Comparison of ENCODE assay signal across 16 cellular contexts in the genomic region with DNA sequence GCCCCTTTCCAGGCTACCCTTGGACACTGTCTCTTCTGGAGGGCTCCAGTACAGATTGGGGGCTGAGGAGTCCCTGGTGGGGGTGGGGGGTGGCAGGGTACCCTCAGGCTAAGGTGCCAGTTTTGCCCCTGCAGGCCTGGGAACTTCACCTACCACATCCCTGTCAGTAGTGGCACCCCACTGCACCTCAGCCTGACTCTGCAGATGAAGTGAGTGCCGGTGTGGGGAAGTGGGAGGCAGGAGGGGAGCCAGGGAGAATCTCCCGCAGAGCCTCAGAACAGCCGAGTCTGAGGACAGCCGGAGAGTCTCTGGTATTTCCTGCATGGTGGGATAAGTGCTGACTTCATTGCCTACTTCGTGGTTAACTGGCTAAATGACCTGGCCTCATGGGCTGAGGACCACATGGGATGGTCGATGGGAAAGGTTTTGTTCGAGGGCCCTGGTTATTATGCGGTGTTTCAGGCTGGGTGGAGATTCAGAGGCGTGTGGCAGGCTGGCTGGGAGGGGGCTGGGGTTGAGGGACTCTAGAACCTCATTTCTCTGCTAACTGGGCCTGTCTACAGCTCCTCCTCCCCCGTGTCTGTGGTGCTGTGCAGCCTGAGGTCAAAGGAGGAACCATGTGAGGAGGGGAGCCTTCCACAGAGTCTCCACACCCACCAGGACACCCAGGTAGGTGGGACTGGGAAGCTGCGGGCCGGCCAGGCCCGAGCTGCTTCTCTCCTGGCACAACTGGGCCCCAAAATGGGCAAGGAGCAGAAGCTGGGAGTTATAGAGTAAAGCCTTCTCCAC. TPM values are rescaled to one million over a fixed set of nuclear protein-coding genes. Genes with fewer than 3 reads are reported as not detected.
DNase-seq lines count a peak whose midpoint lies in the region; ATAC-seq and TF ChIP-seq lines count a peak whose summit lies in the region.
"Had no signal": no experiment of that assay in that cellular context is flagged by ENCODE, and none has a peak within 500 bp of the region (broad histone marks: within the 10 kb centered on the region; RNA-seq: fewer than 3 reads in every experiment).

No MANE protein-coding gene starts in this region.

- H3K4me1 Mint-ChIP-seq in mesothelial cell of epicardium = no peaks in the 10 kb centered on the region

- intact Hi-C loops in right cardiac atrium (cut with DNase I) (no loop called here), Right ventricle myocardium inferior (cut with DNase I) (no loop called here), upper lobe of right lung (cut with DNase I) (loop anchor here (10.0 kb wide), 1 partner anchor 301 kb away; no protein-coding TSS in a partner anchor)

- H3K4me3 Mint-ChIP-seq in mesothelial cell of epicardium = no peak overlapping the region

- H3K27ac ChIP-seq in right cardiac atrium (ENCODE audit: low read length) (no peak overlapping the region), brain microvascular endothelial cell (peak overlapping the region; percentile 47), upper lobe of right lung (no peak overlapping the region)
- H3K27ac ChIP-seq: PC-9, prostate gland, testis, VCaP had no signal

- ATAC-seq in right cardiac atrium = no peak
- no peak for ATAC-seq in Right ventricle myocardium inferior
- ATAC-seq in upper lobe of right lung = no peak
- ATAC-seq in GM21447 (IDR thresholded peaks at IDR 0.05; ENCODE audit: unreplicated experiment) = no peak

- H3K27ac Mint-ChIP-seq in mesothelial cell of epicardium = peak overlapping the region; percentile 86

- peaks cover 21% of the 10 kb centered on the region for H3K36me3 Mint-ChIP-seq in mesothelial cell of epicardium

- no peaks in the 10 kb centered on the region for H3K27me3 ChIP-seq in right cardiac atrium (ENCODE audit: control insufficient read depth, insufficient read depth)
- H3K27me3 ChIP-seq in brain microvascular endothelial cell (replicated peaks) = no peaks in the 10 kb centered on the region
- no peaks in the 10 kb centered on the region for H3K27me3 ChIP-seq in upper lobe of right lung
- H3K27me3 ChIP-seq: testis had no signal

- DNase-seq in right cardiac atrium (peak in 2 of 3 donors; percentile 35), Right ventricle myocardium inferior (ENCODE audit: missing footprints) (no peak), brain microvascular endothelial cell (peak; percentile 70), mesothelial cell of epicardium (ENCODE audit: low spot score in 2 of 2, unreplicated experiment in 2 of 2) (no peak), upper lobe of right lung (peak; percentile 57), AG08396 (ENCODE audit: low spot score) (no peak)
- DNase-seq in activated CD4-positive, alpha-beta T cell treated with anti-CD3 and anti-CD28 coated beads, Interleukin-2, amount 50 U/mL, for 1 hour = no peak
- DNase-seq: activated gamma-delta T cell treated with Interleukin-2 at 50 U/mL for 16 hours, caudate nucleus, NCI-H2081, NCI-H69, PC-9, testis had no signal

- H3K4me3 ChIP-seq in right cardiac atrium (ENCODE audit: low read length) (no peak overlapping the region), brain microvascular endothelial cell (ENCODE audit: low read depth, low read length) (no peak overlapping the region), upper lobe of right lung (no peak overlapping the region)
- H3K4me3 ChIP-seq: PC-9, prostate gland, testis had no signal

- no peaks in the 10 kb centered on the region for H3K9me3 Mint-ChIP-seq in mesothelial cell of epicardium

- WGBS in right cardiac atrium = 57% methylated on average over 13 of the region's 13 CpGs

- H3K27me3 Mint-ChIP-seq in mesothelial cell of epicardium (ENCODE audit: low read depth) = no peaks in the 10 kb centered on the region

- H3K4me1 ChIP-seq in right cardiac atrium (ENCODE audit: control insufficient read depth, insufficient read depth, low read length) = no peaks in the 10 kb centered on the region
- no peaks in the 10 kb centered on the region for H3K4me1 ChIP-seq in upper lobe of right lung
- H3K4me1 ChIP-seq: prostate gland, testis had no signal

- H3K36me3 ChIP-seq in brain microvascular endothelial cell (replicated peaks) = peaks cover 81% of the 10 kb centered on the region
- peaks cover 45% of the 10 kb centered on the region for H3K36me3 ChIP-seq in upper lobe of right lung

- in situ Hi-C loops in brain microvascular endothelial cell (cut with HindIII; ENCODE audit: low pct_ligation_motif_present, low sequenced_read_pairs) = no loop called here

- TF ChIP-seq CTCF in brain microvascular endothelial cell (IDR thresholded peaks at IDR 0.05; ENCODE audit: low read depth, low read length, missing control alignments) (no peak), mesothelial cell of epicardium (IDR thresholded peaks at IDR 0.05; ENCODE audit: unreplicated experiment) (no peak), upper lobe of right lung (IDR thresholded peaks at IDR 0.05) (no peak)

- H3K9me3 ChIP-seq in right cardiac atrium (ENCODE audit: control insufficient read depth, low read length) = no peaks in the 10 kb centered on the region
- H3K9me3 ChIP-seq in upper lobe of right lung = no peaks in the 10 kb centered on the region
- H3K9me3 ChIP-seq: prostate gland, testis had no signal

RNA-seq across cellular contexts. Expression of gene TMEM258, which starts 8.5 kb away (rescaled TPM):
- 100 to 1,000 TPM; 107 to 113 (median 111) TPM for total RNA-seq in right cardiac atrium
- polyA plus RNA-seq in right cardiac atrium = 170 TPM
- 130 TPM for total RNA-seq in Right ventricle myocardium inferior
- total RNA-seq in mesothelial cell of epicardium = 139 to 154 TPM (median 148 TPM) in 3 replicates
- 94.0 TPM for total RNA-seq in upper lobe of right lung

RNA-seq across cellular contexts. Expression of gene FEN1, which starts 8.8 kb away (rescaled TPM):
- total RNA-seq in right cardiac atrium = 1 to 10 TPM; 4.6 to 5.4 (median 5.1) TPM
- 4.6 TPM for polyA plus RNA-seq in right cardiac atrium
- 7.0 TPM for total RNA-seq in Right ventricle myocardium inferior
- total RNA-seq in mesothelial cell of epicardium = 19.5 to 20.9 TPM (median 20.3 TPM) in 3 replicates
- total RNA-seq in upper lobe of right lung = 4.9 TPM

RNA-seq across cellular contexts. Expression of gene MYRF, which starts 31.5 kb away (rescaled TPM):
- 1 to 10 TPM in 3 of 4 donors, under 1 TPM in 1; 0.62 to 1.9 (median 1.4) TPM for total RNA-seq in right cardiac atrium
- 0.70 TPM for polyA plus RNA-seq in right cardiac atrium
- total RNA-seq in Right ventricle myocardium inferior = 0.30 TPM
- 401 to 436 TPM (median 428 TPM) in 3 replicates for total RNA-seq in mesothelial cell of epicardium
- total RNA-seq in upper lobe of right lung = 62.6 TPM

RNA-seq across cellular contexts. Expression of gene FADS1, which starts 32.9 kb away (rescaled TPM):
- total RNA-seq in right cardiac atrium (10 to 100 TPM; 41.3 to 45.7 (median 43.3) TPM), Right ventricle myocardium inferior (25.7 TPM), mesothelial cell of epicardium (108 to 115 TPM (median 108 TPM) in 3 replicates), upper lobe of right lung (68.0 TPM)
- 27.6 TPM for polyA plus RNA-seq in right cardiac atrium

RNA-seq across cellular contexts. Expression of gene FADS2, which starts 44.2 kb away (rescaled TPM):
- total RNA-seq in right cardiac atrium (10 to 100 TPM; 16.4 to 38.1 (median 31.1) TPM), Right ventricle myocardium inferior (35.7 TPM), mesothelial cell of epicardium (317 to 337 TPM (median 324 TPM) in 3 replicates), upper lobe of right lung (75.1 TPM)
- 30.6 TPM for polyA plus RNA-seq in right cardiac atrium

Comparison
In these comparisons a context has a peak if more than half of its experiments do, and no peak if none do; other contexts are left out.
1. DNase-seq: peak in right cardiac atrium (2 of 3), brain microvascular endothelial cell (single experiment) and upper lobe of right lung (single experiment); none in Right ventricle myocardium inferior (single experiment), mesothelial cell of epicardium (0 of 2), AG08396 (single experiment) and activated CD4-positive, alpha-beta T cell treated with anti-CD3 and anti-CD28 coated beads, Interleukin-2, amount 50 U/mL, for 1 hour (single experiment).
2. RNA of gene MYRF, which starts 31.5 kb away (total RNA-seq): 401 to 436 TPM in mesothelial cell of epicardium and 62.6 TPM in upper lobe of right lung (single experiment); 0.62 to 1.9 TPM in right cardiac atrium and 0.30 TPM in Right ventricle myocardium inferior (single experiment); every median in the first group is over 10 times any median in the second.